8 cellular contexts compared by ENCODE assay signal in the genomic region with DNA sequence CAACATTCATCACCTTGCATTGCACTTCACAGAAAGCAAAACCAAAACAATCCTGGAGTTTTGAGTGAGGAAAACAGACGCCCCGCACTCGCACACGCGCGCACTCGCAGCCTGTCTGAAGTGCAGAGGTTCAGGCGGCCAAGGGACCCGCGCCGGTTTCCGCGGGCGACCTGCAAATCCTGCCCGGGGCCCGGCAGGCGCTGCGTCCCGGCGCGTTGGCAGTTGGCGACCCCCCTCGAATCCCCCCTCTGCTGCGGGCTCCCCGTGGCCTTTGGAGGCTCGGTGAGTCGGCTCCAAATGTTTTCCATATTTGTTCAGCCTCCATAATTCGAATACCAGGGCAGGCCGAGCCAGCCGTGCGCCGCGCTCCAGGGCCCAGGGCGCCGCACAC. TPM values are rescaled to one million over a fixed set of nuclear protein-coding genes. Genes with fewer than 3 reads are reported as not detected.
DNase-seq lines count a peak whose midpoint lies in the region; ATAC-seq, FAIRE-seq and TF ChIP-seq lines count a peak whose summit lies in the region.

A gene with protein sequence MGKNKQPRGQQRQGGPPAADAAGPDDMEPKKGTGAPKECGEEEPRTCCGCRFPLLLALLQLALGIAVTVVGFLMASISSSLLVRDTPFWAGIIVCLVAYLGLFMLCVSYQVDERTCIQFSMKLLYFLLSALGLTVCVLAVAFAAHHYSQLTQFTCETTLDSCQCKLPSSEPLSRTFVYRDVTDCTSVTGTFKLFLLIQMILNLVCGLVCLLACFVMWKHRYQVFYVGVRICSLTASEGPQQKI (plus strand): TSS at position 324 of the 391 bp plus-strand sequence. CDS start 100 bp downstream, outside the sequence.

- H3K9me3 ChIP-seq in iPS-18a (ENCODE audit: control insufficient read depth, low read depth, low read length): no peaks in the 10 kb centered on the region

- FAIRE-seq in GM12892 (lab: Jason Lieb, UNC): peak; percentile 72

- ATAC-seq in GM21737 (IDR thresholded peaks at IDR 0.05; ENCODE audit: unreplicated experiment) (no peak), GM18519 (IDR thresholded peaks at IDR 0.05; ENCODE audit: low FRiP score, unreplicated experiment) (no peak)

- no peak for TF ChIP-seq POLR2A in GM12892 (IDR thresholded peaks at IDR 0.05; ENCODE audit: low read depth, low read length)

- H3K4me1 ChIP-seq in iPS-18a (ENCODE audit: control insufficient read depth, low read depth, low read length) (no peaks in the 10 kb centered on the region), rectal smooth muscle tissue (ENCODE audit: control insufficient read depth, insufficient read depth, low read length) (peaks cover 18% of the 10 kb centered on the region)

- H3K27ac ChIP-seq in iPS-18a (ENCODE audit: low read length): no peak within 1 kb of the TSS
- peak within 1 kb of the TSS; percentile 72 for H3K27ac ChIP-seq in rectal smooth muscle tissue (ENCODE audit: low read depth, low read length)

- H3K4me3 ChIP-seq in astrocyte of the spinal cord (ENCODE audit: low read depth, low read length): peak within 1 kb of the TSS; percentile 48
- peak within 1 kb of the TSS; percentile 69 for H3K4me3 ChIP-seq in iPS-18a (ENCODE audit: low read length)
- H3K4me3 ChIP-seq in rectal smooth muscle tissue (ENCODE audit: low read length): peak within 1 kb of the TSS; percentile 61

- TF ChIP-seq CTCF in astrocyte of the spinal cord (IDR thresholded peaks at IDR 0.05; ENCODE audit: low read depth, low read length): no peak

- peak; percentile 81 for DNase-seq in ACHN
- no peak for DNase-seq in GM12892 (ENCODE audit: insufficient read length)
- peak; percentile 70 for DNase-seq in LHCN-M2 (ENCODE audit: low read depth)
- peak; percentile 82 for DNase-seq in astrocyte of the spinal cord (ENCODE audit: low read depth, low spot score)

- in situ Hi-C loops in ACHN (cut with HindIII; ENCODE audit: low pct_ligation_motif_present, low pct_unique_long_range_greater_than_20kb, low sequenced_read_pairs): no loop called here
- in situ Hi-C loops in astrocyte of the spinal cord (cut with HindIII; ENCODE audit: low sequenced_read_pairs): no loop called here

- H3K9ac ChIP-seq in iPS-18a (ENCODE audit: low read length): peak within 1 kb of the TSS; percentile 43
- H3K9ac ChIP-seq in rectal smooth muscle tissue (ENCODE audit: low read length): peak within 1 kb of the TSS; percentile 43

- peaks cover 39% of the 10 kb centered on the region for H3K27me3 ChIP-seq in iPS-18a (ENCODE audit: control insufficient read depth, insufficient read depth, low read length)
- no peaks in the 10 kb centered on the region for H3K27me3 ChIP-seq in rectal smooth muscle tissue (ENCODE audit: control insufficient read depth, insufficient read depth, low read length)

- H3K36me3 ChIP-seq in iPS-18a (ENCODE audit: control insufficient read depth, low read depth, low read length) (no peaks in the 10 kb centered on the region), rectal smooth muscle tissue (ENCODE audit: control insufficient read depth, insufficient read depth, low read length) (no peaks in the 10 kb centered on the region)

RNA-seq across cellular contexts. Expression of the gene that starts here (rescaled TPM):
- polyA plus RNA-seq in GM12892 (2012; ENCODE audit: missing spikeins): 0.47 TPM
- 9.0 and 12.8 TPM in 2 replicates for total RNA-seq in LHCN-M2 (2014; rRNA removed)
- 7.8 TPM for polyA plus RNA-seq in LHCN-M2 (2012)
